ENCODE assay signal across 8 cellular contexts in the genomic region with DNA sequence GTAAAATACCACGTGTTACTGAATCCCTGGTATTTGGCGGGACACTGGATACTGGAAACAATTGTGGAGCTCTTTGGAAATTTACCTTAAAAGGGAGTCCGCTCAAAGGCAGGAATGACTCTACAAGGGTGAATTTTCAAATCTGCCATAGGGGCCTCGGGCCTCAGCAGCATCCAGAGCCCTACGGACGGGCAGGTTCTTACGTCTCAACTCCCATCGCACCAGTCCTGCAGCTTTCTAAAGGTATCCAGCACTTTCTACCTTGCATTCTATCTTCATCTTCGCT. TPM values are rescaled to one million over a fixed set of nuclear protein-coding genes. Genes with fewer than 3 reads are reported as not detected.
DNase-seq lines count a peak whose midpoint lies in the region; ATAC-seq and TF ChIP-seq lines count a peak whose summit lies in the region.

No MANE protein-coding gene starts in this region.

- TF ChIP-seq CTCF in H9 (conservative IDR thresholded peaks at IDR 0.05) (no peak), activated B cell treated with CpG ODN at 0.5 μM for 24 hours (IDR thresholded peaks at IDR 0.05) (no peak), glutamatergic neuron (IDR thresholded peaks at IDR 0.05; ENCODE audit: partially characterized antibody, unreplicated experiment) (no peak)

- H4K5ac ChIP-seq in H9 (ENCODE audit: insufficient read length, low read depth, low read length) = peak overlapping the region; percentile 35

- intact Hi-C loops in activated B cell treated with CpG ODN at 0.5 μM for 24 hours (cut with micrococcal nuclease) = loop anchor here (1.0 to 5.0 kb wide), 8 partner anchors 13 to 686 kb away; a partner anchor contains a TSS

- H3K4me1 Mint-ChIP-seq in H9 (peaks cover 7 to 26% of the 10 kb centered on the region in 2 experiments), activated B cell treated with CpG ODN at 0.5 μM for 24 hours (peaks cover 27% of the 10 kb centered on the region), glutamatergic neuron (ENCODE audit: low read depth, unreplicated experiment) (peaks cover 9% of the 10 kb centered on the region)

- no peak overlapping the region for H2BK120ac ChIP-seq in H9 (ENCODE audit: low read depth, low read length, poor library complexity, severe bottlenecking)

- H3K79me1 ChIP-seq in H9 (ENCODE audit: insufficient read depth, low read depth, low read length, poor library complexity, severe bottlenecking) = peaks cover 5% of the 10 kb centered on the region

- H3K9me3 ChIP-seq in H9 (ENCODE audit: control insufficient read depth, low read depth, low read length) = no peaks in the 10 kb centered on the region
- no peaks in the 10 kb centered on the region for H3K9me3 ChIP-seq in skeletal muscle tissue (ENCODE audit: control insufficient read depth in 3 of 3, low read length in 3 of 3)

- H3K18ac ChIP-seq in H9 (ENCODE audit: insufficient read length, low read depth, low read length) = peak overlapping the region; percentile 67

- no peak overlapping the region for H3T11ph ChIP-seq in H9 (ENCODE audit: low read length)

- no peak overlapping the region for H2AK5ac ChIP-seq in H9 (ENCODE audit: insufficient read length, low read length)

- POLR2A ChIA-PET in activated B cell treated with CpG ODN at 0.5 μM for 24 hours (lab: Charles Lee) = interaction anchor here (0.7 to 1.6 kb wide), 18 partner anchors 9 to 1292 kb away, joined by 3 to 57 read pairs (median 4); a partner anchor contains a TSS

- DNase-seq in H9 (no peak), activated B cell treated with CpG ODN at 0.5 μM for 24 hours (no peak), glutamatergic neuron (no peak), SKM-1 treated with dmso at 0.1 percent for 144 hours (lab: John Stamatoyannopoulos, UW; ENCODE audit: unreplicated experiment) (no peak)

- peaks cover 15% of the 10 kb centered on the region; the same call in 1 of the 2 replicates for H3K79me2 ChIP-seq in H9 (ENCODE audit: insufficient read depth, low read length)

- WGBS in H9 (ENCODE audit: extremely low coverage, insufficient read length, low lambda C conversion rate) = no CpG with 5 or more reads among the region's 9 CpGs

- H2BK5ac ChIP-seq in H9 (ENCODE audit: insufficient read length, low read length) = peak overlapping the region; percentile 11

- H4K8ac ChIP-seq in H9 (replicated peaks; ENCODE audit: insufficient read length, low read depth, low read length) = no peak overlapping the region

- no peak overlapping the region for H4K91ac ChIP-seq in H9 (ENCODE audit: insufficient read length, low read depth, low read length)

- no peak overlapping the region; the same call in 1 of the 2 replicates for H3K4ac ChIP-seq in H9 (ENCODE audit: low read depth, low read length)

- peak overlapping the region; percentile 98 to 99 (median 99) for H3K27ac Mint-ChIP-seq in H9
- peak overlapping the region; percentile 88 for H3K27ac Mint-ChIP-seq in activated B cell treated with CpG ODN at 0.5 μM for 24 hours
- H3K27ac Mint-ChIP-seq in glutamatergic neuron (ENCODE audit: unreplicated experiment) = peak overlapping the region; percentile 97

- CTCF ChIA-PET in activated B cell treated with CpG ODN at 0.5 μM for 24 hours (lab: Charles Lee) = interaction anchor here (1.2 kb wide), 1 partner anchor 14 kb away, joined by 5 read pairs; no protein-coding TSS in a partner anchor

- peak overlapping the region; percentile 96 to 99 (median 99) for H3K4me3 ChIP-seq in skeletal muscle tissue (ENCODE audit: low read length in 3 of 3)

- H3K9me3 Mint-ChIP-seq in H9 (no peaks in the 10 kb centered on the region), activated B cell treated with CpG ODN at 0.5 μM for 24 hours (no peaks in the 10 kb centered on the region), glutamatergic neuron (ENCODE audit: unreplicated experiment) (peaks cover 3% of the 10 kb centered on the region)

- no peak overlapping the region for H2BK20ac ChIP-seq in H9 (ENCODE audit: low read depth, low read length, poor library complexity, severe bottlenecking)

- H3K23ac ChIP-seq in H9 (ENCODE audit: insufficient read length, low read depth, low read length) = no peak overlapping the region

- no peaks in the 10 kb centered on the region for H3K27me3 Mint-ChIP-seq in H9 (ENCODE audit: low read depth)
- no peaks in the 10 kb centered on the region for H3K27me3 Mint-ChIP-seq in activated B cell treated with CpG ODN at 0.5 μM for 24 hours
- peaks cover 2% of the 10 kb centered on the region for H3K27me3 Mint-ChIP-seq in glutamatergic neuron (ENCODE audit: unreplicated experiment)

- peaks cover 13 to 24% (median 22%) of the 10 kb centered on the region in 3 donors for H3K36me3 ChIP-seq in skeletal muscle tissue (ENCODE audit: control insufficient read depth in 3 of 3, insufficient read depth in 3 of 3, low read length in 3 of 3)

- no peaks in the 10 kb centered on the region for H4K20me1 ChIP-seq in H9 (ENCODE audit: control insufficient read depth, insufficient read depth, insufficient read length)

- peak overlapping the region; percentile 44 for H3K4me2 ChIP-seq in H9 (ENCODE audit: insufficient read depth, insufficient read length, low read length)

- no peak overlapping the region for H2BK15ac ChIP-seq in H9 (ENCODE audit: low read depth, low read length)

- H3K27ac ChIP-seq in H9 (ENCODE audit: insufficient read length, low read depth, low read length) = peak overlapping the region; percentile 42
- H3K27ac ChIP-seq in skeletal muscle tissue (ENCODE audit: low read depth, low read length) = peak overlapping the region; percentile 92

- peaks cover 5% of the 10 kb centered on the region for H3K23me2 ChIP-seq in H9 (ENCODE audit: insufficient read length, low read depth, low read length, poor library complexity, severe bottlenecking)

- H3K36me3 Mint-ChIP-seq in H9 (ENCODE audit: insufficient read depth in 1 of 3, low read depth in 3 of 3) = peaks cover 36 to 41% (median 39%) of the 10 kb centered on the region in 3 experiments
- peaks cover 39% of the 10 kb centered on the region for H3K36me3 Mint-ChIP-seq in activated B cell treated with CpG ODN at 0.5 μM for 24 hours (ENCODE audit: low read depth)
- H3K36me3 Mint-ChIP-seq in glutamatergic neuron (ENCODE audit: unreplicated experiment) = no peaks in the 10 kb centered on the region

- no peak overlapping the region for H2BK12ac ChIP-seq in H9 (ENCODE audit: insufficient read length, low read depth, low read length)

- H3K9ac ChIP-seq in H9 (ENCODE audit: extremely low read depth, insufficient read length, low read length) (peak overlapping the region; percentile 95), skeletal muscle tissue (ENCODE audit: low read depth in 1 of 3, low read length in 3 of 3) (peak overlapping the region; percentile 97 to 98 (median 98))

- H3K56ac ChIP-seq in H9 (ENCODE audit: insufficient read length, low read depth, low read length) = no peak overlapping the region

- no peak for ATAC-seq in activated B cell treated with CpG ODN at 0.5 μM for 24 hours (ENCODE audit: low read depth)
- ATAC-seq in GM21423 (IDR thresholded peaks at IDR 0.05; ENCODE audit: unreplicated experiment) = no peak
- no peak for ATAC-seq in HG02870 (IDR thresholded peaks at IDR 0.05; ENCODE audit: unreplicated experiment)
- no peak for ATAC-seq in GM21528 (IDR thresholded peaks at IDR 0.05; ENCODE audit: low FRiP score, unreplicated experiment)

- no peak overlapping the region for H2AFZ ChIP-seq in H9 (ENCODE audit: low read length)

- H3K14ac ChIP-seq in H9 (ENCODE audit: insufficient read depth, low read length) = peak overlapping the region; percentile 80; the same call in 1 of the 2 replicates

- H3K4me3 Mint-ChIP-seq in H9 (peak overlapping the region; percentile 94 to 98), activated B cell treated with CpG ODN at 0.5 μM for 24 hours (peak overlapping the region; percentile 88), glutamatergic neuron (ENCODE audit: unreplicated experiment) (peak overlapping the region; percentile 98)

- no peaks in the 10 kb centered on the region for H3K27me3 ChIP-seq in H9 (ENCODE audit: insufficient read depth, low read length)
- H3K27me3 ChIP-seq in skeletal muscle tissue (ENCODE audit: control insufficient read depth in 3 of 3, insufficient read depth in 3 of 3, low read length in 3 of 3) = no peaks in the 10 kb centered on the region

- H3K4me1 ChIP-seq in H9 (ENCODE audit: insufficient read depth, low read length) = no peaks in the 10 kb centered on the region; the same call in 1 of the 2 replicates
- H3K4me1 ChIP-seq in skeletal muscle tissue (ENCODE audit: control insufficient read depth in 3 of 3, insufficient read depth in 3 of 3, low read length in 3 of 3) = peaks cover 16 to 31% (median 21%) of the 10 kb centered on the region in 3 donors

RNA-seq across cellular contexts. Expression of a gene that starts 0.2 kb away (rescaled TPM):
- total RNA-seq in H9 (2021) (51.4 and 52.1 TPM in 2 replicates), activated B cell treated with CpG ODN at 0.5 μM for 24 hours (7.9 and 9.0 TPM in 2 replicates), glutamatergic neuron (ENCODE audit: unreplicated experiment) (51.6 TPM), skeletal muscle tissue (13.6 TPM)

RNA-seq across cellular contexts. Expression of a gene that starts 0.6 kb away (rescaled TPM):
- 303 and 310 TPM in 2 replicates for total RNA-seq in H9 (2021)
- total RNA-seq in activated B cell treated with CpG ODN at 0.5 μM for 24 hours = 149 and 158 TPM in 2 replicates
- 203 TPM for total RNA-seq in glutamatergic neuron (ENCODE audit: unreplicated experiment)
- 113 TPM for total RNA-seq in skeletal muscle tissue

RNA-seq across cellular contexts. Expression of a gene that starts 13.1 kb away (rescaled TPM):
- total RNA-seq in H9 (2021) (82.5 and 89.2 TPM in 2 replicates), activated B cell treated with CpG ODN at 0.5 μM for 24 hours (91.1 and 103 TPM in 2 replicates), glutamatergic neuron (ENCODE audit: unreplicated experiment) (59.3 TPM), skeletal muscle tissue (63.2 TPM)

RNA-seq across cellular contexts. Expression of a gene that starts 41.8 kb away (rescaled TPM):
- 0.42 and 0.64 TPM in 2 replicates for total RNA-seq in H9 (2021)
- total RNA-seq in activated B cell treated with CpG ODN at 0.5 μM for 24 hours = 2.0 and 3.4 TPM in 2 replicates
- not detected for total RNA-seq in glutamatergic neuron (ENCODE audit: unreplicated experiment)
- 48.0 TPM for total RNA-seq in skeletal muscle tissue

RNA-seq across cellular contexts. Expression of a gene that starts 55.3 kb away (rescaled TPM):
- total RNA-seq in H9 (2021) (215 and 218 TPM in 2 replicates), activated B cell treated with CpG ODN at 0.5 μM for 24 hours (309 and 350 TPM in 2 replicates), glutamatergic neuron (ENCODE audit: unreplicated experiment) (not detected), skeletal muscle tissue (221 TPM)
